8 cellular contexts compared by ENCODE assay signal in genomic region chr9:136787690-136788400, GRCh38.
A peak's percentile ranks its signal among the peaks of the same experiment; 100 is the strongest.
DNase-seq lines count a peak whose midpoint lies in the region; ATAC-seq and FAIRE-seq lines count a peak whose summit lies in the region.

No MANE protein-coding gene starts in this region.

- H3K36me3 ChIP-seq in ACC112 (ENCODE audit: insufficient read depth, low read length): no peaks in the 10 kb centered on the region

- no peaks in the 10 kb centered on the region for H3K27me3 ChIP-seq in ACC112 (ENCODE audit: insufficient read depth, low read length)

- H3K27ac ChIP-seq in ACC112 (ENCODE audit: low read depth, low read length): no peak overlapping the region

- H3K36me3 Mint-ChIP-seq in stimulated activated effector memory CD8-positive, alpha-beta T cell treated with anti-CD3 and anti-CD28 coated beads, Interleukin-12 subunit alpha, Interleukin-12 subunit beta, amount 100 ng/mL, for 72 hours: no peaks in the 10 kb centered on the region

- FAIRE-seq in GM18507 (lab: Jason Lieb, UNC): peak; percentile 74

- DNase-seq in GM18507 (ENCODE audit: extremely low spot score, insufficient read length, low read depth) (no peak), NCI-H510A treated with DMSO at 0.1 percent for 48 hours (lab: John Stamatoyannopoulos, UW) (peak; percentile 87), ecto neural progenitor cell (ENCODE audit: low spot score) (peak; percentile 84), midbrain (lab: John Stamatoyannopoulos, UW) (peak; percentile 81)
- DNase-seq in activated CD4-positive, alpha-beta T cell treated with anti-CD3 and anti-CD28 coated beads, Interleukin-2, amount 50 U/mL, for 1 hour: peak; percentile 58
- peak; percentile 74 to 90 for DNase-seq in stimulated activated effector memory CD8-positive, alpha-beta T cell treated with anti-CD3 and anti-CD28 coated beads, Interleukin-12 subunit alpha, Interleukin-12 subunit beta, amount 100 ng/mL, for 72 hours (ENCODE audit: low spot score in 2 of 2)

- peaks cover 9% of the 10 kb centered on the region for H3K79me2 ChIP-seq in ACC112 (ENCODE audit: control insufficient read depth, insufficient read depth, low read length, unreplicated experiment)

- ATAC-seq in stimulated activated effector memory CD8-positive, alpha-beta T cell treated with anti-CD3 and anti-CD28 coated beads, Interleukin-12 subunit alpha, Interleukin-12 subunit beta, amount 100 ng/mL, for 72 hours: peak; percentile 26
- ATAC-seq in HG03135 (IDR thresholded peaks at IDR 0.05; ENCODE audit: unreplicated experiment): no peak

- H3K4me1 Mint-ChIP-seq in stimulated activated effector memory CD8-positive, alpha-beta T cell treated with anti-CD3 and anti-CD28 coated beads, Interleukin-12 subunit alpha, Interleukin-12 subunit beta, amount 100 ng/mL, for 72 hours: peaks cover 31% of the 10 kb centered on the region

- peak overlapping the region; percentile 70 for H3K4me3 ChIP-seq in ACC112 (ENCODE audit: low read depth, low read length)

- H3K9me3 Mint-ChIP-seq in stimulated activated effector memory CD8-positive, alpha-beta T cell treated with anti-CD3 and anti-CD28 coated beads, Interleukin-12 subunit alpha, Interleukin-12 subunit beta, amount 100 ng/mL, for 72 hours: no peaks in the 10 kb centered on the region

- H3K27ac Mint-ChIP-seq in stimulated activated effector memory CD8-positive, alpha-beta T cell treated with anti-CD3 and anti-CD28 coated beads, Interleukin-12 subunit alpha, Interleukin-12 subunit beta, amount 100 ng/mL, for 72 hours: no peak overlapping the region

- peak overlapping the region; percentile 87 for H2AFZ ChIP-seq in ACC112 (ENCODE audit: low read length, unreplicated experiment)

- peaks cover 13% of the 10 kb centered on the region for H3K4me1 ChIP-seq in ACC112 (ENCODE audit: control insufficient read depth, insufficient read depth, low read length, unreplicated experiment)

- peak overlapping the region; percentile 54 for H3K4me3 Mint-ChIP-seq in stimulated activated effector memory CD8-positive, alpha-beta T cell treated with anti-CD3 and anti-CD28 coated beads, Interleukin-12 subunit alpha, Interleukin-12 subunit beta, amount 100 ng/mL, for 72 hours
